22 cellular contexts compared by ENCODE assay signal in the genomic region with DNA sequence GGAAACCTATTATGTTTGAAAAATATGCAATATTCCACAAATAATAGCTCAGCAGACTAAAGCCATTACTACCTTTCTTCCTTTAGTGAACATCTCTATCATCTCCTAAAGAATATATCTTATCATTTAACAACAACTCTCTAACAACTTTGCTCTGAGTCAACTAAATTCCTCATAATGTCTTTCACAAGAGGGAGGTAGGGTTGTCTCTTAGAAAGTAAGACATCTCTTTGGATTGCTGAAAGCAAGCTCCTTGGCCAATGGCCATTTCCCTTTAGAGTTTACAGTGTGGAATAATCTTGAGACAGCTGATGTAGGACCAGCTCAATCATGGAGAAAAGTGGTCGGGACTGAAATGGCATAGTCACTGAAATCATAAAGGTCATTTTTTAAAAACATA.
"Had no signal": no experiment of that assay in that cellular context is flagged by ENCODE, and none has a peak within 500 bp of the region (broad histone marks: within the 10 kb centered on the region; RNA-seq: fewer than 3 reads in every experiment).

No MANE protein-coding gene starts in this region.

- H3K4me3 Mint-ChIP-seq: naive thymus-derived CD4-positive, alpha-beta T cell had no signal

- H3K27ac Mint-ChIP-seq: naive thymus-derived CD4-positive, alpha-beta T cell had no signal

- H3K27ac ChIP-seq: coronary artery, dorsolateral prefrontal cortex, esophagus muscularis mucosa, foreskin keratinocyte, gastroesophageal sphincter, hepatocyte, left lung, lower lobe of right lung had no signal

- H3K36me3 ChIP-seq: esophagus muscularis mucosa, gastroesophageal sphincter, heart left ventricle, left lung, lower lobe of right lung had no signal

- H3K4me1 ChIP-seq: esophagus muscularis mucosa, foreskin keratinocyte, gastroesophageal sphincter, left lung, lower lobe of right lung had no signal

- DNase-seq: dermis blood vessel endothelial cell; dorsolateral prefrontal cortex; effector CD4-positive, alpha-beta T cell; effector memory CD4-positive, alpha-beta T cell; foreskin keratinocyte; heart left ventricle; left cardiac atrium; left lung; left ventricle myocardium superior; lower lobe of right lung; mesendoderm; midbrain; naive thymus-derived CD4-positive, alpha-beta T cell had no signal

- H2AFZ ChIP-seq: hepatocyte had no signal

- FAIRE-seq: colon, endothelial cell of umbilical vein, frontal cortex, islet of Langerhans, keratinocyte had no signal

- H3K79me2 ChIP-seq: hepatocyte had no signal

- H3K36me3 Mint-ChIP-seq: naive thymus-derived CD4-positive, alpha-beta T cell had no signal

- H3K9me3 ChIP-seq: esophagus muscularis mucosa, gastroesophageal sphincter, heart left ventricle, left lung, lower lobe of right lung had no signal

- H3K4me3 ChIP-seq: coronary artery, dorsolateral prefrontal cortex, esophagus muscularis mucosa, gastroesophageal sphincter, heart left ventricle, hepatocyte, left lung, lower lobe of right lung had no signal

- H3K27me3 ChIP-seq: dorsolateral prefrontal cortex, foreskin keratinocyte, gastroesophageal sphincter, heart left ventricle, hepatocyte, left lung had no signal

- H3K4me2 ChIP-seq: hepatocyte had no signal
